Comparison of ENCODE assay signal across 8 cellular contexts in genomic region chr9:134738869-134739659, GRCh38.
DNase-seq lines count a peak whose midpoint lies in the region; ATAC-seq and TF ChIP-seq lines count a peak whose summit lies in the region.

No MANE protein-coding gene starts in this region.

- H3K27me3 Mint-ChIP-seq in osteocyte (ENCODE audit: unreplicated experiment) = no peaks in the 10 kb centered on the region

- peaks cover 30% of the 10 kb centered on the region for H3K4me1 Mint-ChIP-seq in osteocyte (ENCODE audit: unreplicated experiment)

- H3K9me3 Mint-ChIP-seq in osteocyte (ENCODE audit: unreplicated experiment) = no peaks in the 10 kb centered on the region

- no peak overlapping the region for H3K4me3 ChIP-seq in foreskin fibroblast (ENCODE audit: low read depth in 1 of 2, low read length in 2 of 2)

- peak; percentile 75 for TF ChIP-seq CTCF in foreskin fibroblast (IDR thresholded peaks at IDR 0.05; ENCODE audit: low read depth, low read length)
- TF ChIP-seq CTCF in osteocyte (IDR thresholded peaks at IDR 0.05) = peak; percentile 88

- H3K27ac Mint-ChIP-seq in osteocyte (ENCODE audit: unreplicated experiment) = peak overlapping the region; percentile 70

- no peak overlapping the region for H3K4me3 Mint-ChIP-seq in osteocyte (ENCODE audit: unreplicated experiment)

- DNase-seq in activated CD4-positive, CD25-positive, alpha-beta regulatory T cell (lab: John Stamatoyannopoulos, UW) = peak in 3 of 4 experiments; percentile 9 to 16 (median 14)
- DNase-seq in NCI-H345 treated with DMSO at 0.1 percent for 48 hours (lab: John Stamatoyannopoulos, UW; ENCODE audit: unreplicated experiment) (peak; percentile 50), activated T-cell treated with anti-CD3 and anti-CD28 coated beads for 4 hours (peak; percentile 31), foreskin fibroblast (peak; percentile 51 to 87), osteocyte (ENCODE audit: extremely low spot score, unreplicated experiment) (peak; percentile 92), ureter (ENCODE audit: low spot score) (peak; percentile 79)

- H3K36me3 Mint-ChIP-seq in osteocyte (ENCODE audit: unreplicated experiment) = peaks cover 28% of the 10 kb centered on the region

- ATAC-seq in activated CD4-positive, CD25-positive, alpha-beta regulatory T cell treated with anti-CD3 and anti-CD28 coated beads, Interleukin-2, amount 50 U/mL, for 24 hours = no peak
- ATAC-seq in GM21825 (IDR thresholded peaks at IDR 0.05; ENCODE audit: unreplicated experiment) = no peak

Comparison
In these comparisons a context has a peak if more than half of its experiments do, and no peak if none do; other contexts are left out.
1. DNase-seq: peak in every context shown above with its lines; median percentile 92 in osteocyte; 79 in ureter; 69 in foreskin fibroblast; 50 in NCI-H345 treated with DMSO at 0.1 percent for 48 hours; 31 in activated T-cell treated with anti-CD3 and anti-CD28 coated beads for 4 hours; 14 in activated CD4-positive, CD25-positive, alpha-beta regulatory T cell.